ENCODE assay signal across 8 cellular contexts in the genomic region with DNA sequence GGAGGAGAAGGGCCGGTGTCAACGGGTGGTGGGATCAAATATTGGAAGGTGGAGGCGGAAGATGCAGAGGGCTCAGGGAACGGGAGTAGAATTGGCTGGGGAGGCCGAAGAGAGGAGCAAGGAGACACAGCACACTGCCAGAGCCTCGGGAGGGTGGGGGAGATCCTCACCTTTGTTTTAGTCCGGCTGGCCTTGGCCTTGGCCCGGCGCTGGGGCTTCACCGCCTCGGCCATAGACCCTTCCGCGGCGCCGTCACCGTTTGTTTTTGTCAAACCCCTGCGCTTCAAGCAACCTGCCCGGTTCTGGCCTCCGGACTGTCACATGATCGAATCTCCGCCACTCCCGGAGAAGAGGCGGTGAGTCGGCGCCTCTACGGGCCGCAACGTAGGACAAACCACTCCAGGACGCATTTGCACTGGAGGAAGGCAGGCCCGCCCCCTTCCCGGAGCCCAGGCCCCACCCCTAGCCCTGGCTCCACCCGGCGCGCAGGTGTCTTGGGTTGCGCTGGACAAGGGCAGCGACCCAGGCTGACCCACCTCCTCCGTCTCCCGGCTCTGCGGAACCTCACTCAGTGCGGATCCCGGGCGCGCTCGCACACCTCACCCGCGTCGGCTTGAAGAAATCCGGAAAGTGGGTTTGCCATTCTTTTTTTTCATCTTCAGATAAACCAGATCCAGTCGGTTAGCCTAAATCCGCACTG. TPM values are rescaled to one million over a fixed set of nuclear protein-coding genes. Genes with fewer than 3 reads are reported as not detected.
DNase-seq lines count a peak whose midpoint lies in the region; ATAC-seq, FAIRE-seq and TF ChIP-seq lines count a peak whose summit lies in the region.

A gene with protein sequence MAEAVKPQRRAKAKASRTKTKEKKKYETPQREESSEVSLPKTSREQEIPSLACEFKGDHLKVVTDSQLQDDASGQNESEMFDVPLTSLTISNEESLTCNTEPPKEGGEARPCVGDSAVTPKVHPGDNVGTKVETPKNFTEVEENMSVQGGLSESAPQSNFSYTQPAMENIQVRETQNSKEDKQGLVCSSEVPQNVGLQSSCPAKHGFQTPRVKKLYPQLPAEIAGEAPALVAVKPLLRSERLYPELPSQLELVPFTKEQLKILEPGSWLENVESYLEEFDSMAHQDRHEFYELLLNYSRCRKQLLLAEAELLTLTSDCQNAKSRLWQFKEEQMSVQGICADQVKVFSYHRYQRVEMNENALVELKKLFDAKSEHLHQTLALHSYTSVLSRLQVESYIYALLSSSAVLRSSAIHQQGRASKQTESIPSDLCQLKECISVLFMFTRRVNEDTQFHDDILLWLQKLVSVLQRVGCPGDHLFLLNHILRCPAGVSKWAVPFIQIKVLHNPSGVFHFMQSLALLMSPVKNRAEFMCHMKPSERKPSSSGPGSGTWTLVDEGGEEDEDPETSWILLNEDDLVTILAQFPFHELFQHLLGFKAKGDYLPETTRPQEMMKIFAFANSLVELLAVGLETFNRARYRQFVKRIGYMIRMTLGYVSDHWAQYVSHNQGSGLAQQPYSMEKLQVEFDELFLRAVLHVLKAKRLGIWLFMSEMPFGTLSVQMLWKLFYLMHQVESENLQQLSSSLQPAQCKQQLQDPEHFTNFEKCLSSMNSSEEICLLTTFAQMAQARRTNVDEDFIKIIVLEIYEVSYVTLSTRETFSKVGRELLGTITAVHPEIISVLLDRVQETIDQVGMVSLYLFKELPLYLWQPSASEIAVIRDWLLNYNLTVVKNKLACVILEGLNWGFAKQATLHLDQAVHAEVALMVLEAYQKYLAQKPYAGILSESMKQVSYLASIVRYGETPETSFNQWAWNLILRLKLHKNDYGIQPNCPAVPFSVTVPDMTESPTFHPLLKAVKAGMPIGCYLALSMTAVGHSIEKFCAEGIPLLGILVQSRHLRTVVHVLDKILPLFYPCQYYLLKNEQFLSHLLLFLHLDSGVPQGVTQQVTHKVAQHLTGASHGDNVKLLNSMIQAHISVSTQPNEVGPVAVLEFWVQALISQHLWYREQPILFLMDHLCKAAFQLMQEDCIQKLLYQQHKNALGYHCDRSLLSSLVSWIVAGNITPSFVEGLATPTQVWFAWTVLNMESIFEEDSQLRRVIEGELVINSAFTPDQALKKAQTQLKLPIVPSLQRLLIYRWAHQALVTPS (N-terminal part only) (minus strand): TSS at position 323 of the 700 bp plus-strand sequence. CDS start 90 bp downstream, at position 233.

- ATAC-seq in GM18508 (IDR thresholded peaks at IDR 0.05; ENCODE audit: insufficient read depth, unreplicated experiment): peak; percentile 89
- peak; percentile 89 for ATAC-seq in HG02981 (IDR thresholded peaks at IDR 0.05; ENCODE audit: unreplicated experiment)

- H3K27me3 ChIP-seq in astrocyte (ENCODE audit: insufficient read depth, low read length): no peaks in the 10 kb centered on the region
- H3K27me3 ChIP-seq in uterus: no peaks in the 10 kb centered on the region

- peak; percentile 45 to 56 for TF ChIP-seq POLR2A in uterus (IDR thresholded peaks at IDR 0.05)

- intact Hi-C loops in uterus (cut with DNase I; ENCODE audit: low total_unique reads): no loop called here

- peaks cover 32% of the 10 kb centered on the region for H3K79me2 ChIP-seq in astrocyte (ENCODE audit: insufficient read depth, low read length)

- peak within 1 kb of the TSS; percentile 75 for H3K27ac Mint-ChIP-seq in astrocyte (ENCODE audit: unreplicated experiment)

- H3K4me1 ChIP-seq in astrocyte (ENCODE audit: insufficient read depth, low read length) (peaks cover 17% of the 10 kb centered on the region), uterus (no peaks in the 10 kb centered on the region)

- peak within 1 kb of the TSS; percentile 81 for H2AFZ ChIP-seq in astrocyte (ENCODE audit: low read depth, low read length)

- FAIRE-seq in astrocyte (lab: Jason Lieb, UNC): no peak

- H3K9me3 Mint-ChIP-seq in astrocyte (ENCODE audit: unreplicated experiment): no peaks in the 10 kb centered on the region

- peak within 1 kb of the TSS; percentile 97 for H3K4me3 Mint-ChIP-seq in astrocyte (ENCODE audit: unreplicated experiment)

- H3K4me3 ChIP-seq in astrocyte (ENCODE audit: insufficient read depth, low read depth, low read length) (peak within 1 kb of the TSS; percentile 94), uterus (peak within 1 kb of the TSS; percentile 65 to 68)

- TF ChIP-seq CTCF in astrocyte (IDR thresholded peaks at IDR 0.05; ENCODE audit: insufficient read depth, low read depth, low read length) (no peak), uterus (IDR thresholded peaks at IDR 0.05) (peak in 1 of 4 experiments; percentile 10)

- DNase-seq in NCI-H2029 (lab: John Stamatoyannopoulos, UW) (peak; percentile 90), T-helper 22 cell (ENCODE audit: low read depth) (peak; percentile 88), astrocyte (ENCODE audit: low read depth) (peak; percentile 93), hepatic stellate cell (ENCODE audit: low spot score) (peak; percentile 89), putamen (ENCODE audit: low spot score) (peak; percentile 96), uterus (peak; percentile 92 to 93)

- H3K9me3 ChIP-seq in astrocyte (ENCODE audit: insufficient read depth, low read depth, low read length) (no peaks in the 10 kb centered on the region), uterus (no peaks in the 10 kb centered on the region)

- no peaks in the 10 kb centered on the region for H4K20me1 ChIP-seq in astrocyte (ENCODE audit: insufficient read depth, low read length)

- H3K36me3 Mint-ChIP-seq in astrocyte (ENCODE audit: low read depth, unreplicated experiment): peaks cover 5% of the 10 kb centered on the region

- peak within 1 kb of the TSS; percentile 91 for H3K27ac ChIP-seq in astrocyte (ENCODE audit: low read depth, low read length)
- peak within 1 kb of the TSS; percentile 46 to 55 for H3K27ac ChIP-seq in uterus

- no peaks in the 10 kb centered on the region for H3K36me3 ChIP-seq in astrocyte (ENCODE audit: insufficient read depth, low read length)
- H3K36me3 ChIP-seq in uterus: no peaks in the 10 kb centered on the region

- peak within 1 kb of the TSS; percentile 98 for H3K9ac ChIP-seq in astrocyte (ENCODE audit: low read length)

- peaks cover 15% of the 10 kb centered on the region for H3K4me1 Mint-ChIP-seq in astrocyte (ENCODE audit: low read depth, unreplicated experiment)

- H3K27me3 Mint-ChIP-seq in astrocyte (ENCODE audit: low read depth, unreplicated experiment): peaks cover 5% of the 10 kb centered on the region

- H3K4me2 ChIP-seq in astrocyte (ENCODE audit: low read length): peak within 1 kb of the TSS; percentile 97

RNA-seq across cellular contexts. Expression of the gene that starts here (rescaled TPM):
- total RNA-seq in astrocyte (24.0 and 29.0 TPM in 2 replicates), uterus (10 to 100 TPM; 13.6 to 43.4 (median 21.8) TPM)

Comparison
In these comparisons a context has a peak if more than half of its experiments do, and no peak if none do; other contexts are left out.
1. Peak in every context shown above with its lines: DNase-seq, ATAC-seq, H3K4me3 ChIP-seq and H3K27ac ChIP-seq.